10 cellular contexts compared by ENCODE assay signal in the genomic region with DNA sequence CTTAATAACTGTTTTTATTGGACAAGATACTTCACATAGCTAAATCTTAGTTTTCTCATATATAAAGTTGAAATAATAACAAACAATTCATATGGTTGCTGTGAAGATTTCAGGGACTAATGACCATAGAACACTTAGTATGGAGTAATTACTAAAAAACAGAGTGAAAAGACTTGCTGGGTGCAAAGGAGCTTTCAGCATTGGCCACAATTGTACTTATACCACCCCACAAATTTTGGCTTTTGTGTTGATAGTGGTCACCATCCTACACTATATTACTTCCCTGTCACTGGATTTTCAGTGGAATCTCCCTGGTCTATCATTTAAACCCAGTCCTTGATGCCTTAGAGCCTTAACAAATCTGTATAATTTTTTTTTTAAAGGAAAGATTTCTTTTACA.
"Had no signal": no experiment of that assay in that cellular context is flagged by ENCODE, and none has a peak within 500 bp of the region (broad histone marks: within the 10 kb centered on the region; RNA-seq: fewer than 3 reads in every experiment).

No MANE protein-coding gene starts in this region.

- H3K4me3 ChIP-seq: GM23248, GM23338, HAP-1 had no signal

- DNase-seq: GM23248, H7, H9, HCEC 1CT, HFFc6 had no signal

- H3K4me1 ChIP-seq: HAP-1 had no signal

- ATAC-seq: GM23338, HCT116 had no signal

- H3K27ac ChIP-seq: GM23248 had no signal

- H3K9me3 Mint-ChIP-seq: GM23338, H9 had no signal

- H3K4me3 Mint-ChIP-seq: GM23338, H9, HFFc6 had no signal

- H3K36me3 ChIP-seq: HAP-1 had no signal

- H3K27ac Mint-ChIP-seq: GM23338, H9, HFFc6 had no signal

- H3K9me3 ChIP-seq: HAP-1 had no signal

- FAIRE-seq: H1, H54 had no signal
